In the genomic region with DNA sequence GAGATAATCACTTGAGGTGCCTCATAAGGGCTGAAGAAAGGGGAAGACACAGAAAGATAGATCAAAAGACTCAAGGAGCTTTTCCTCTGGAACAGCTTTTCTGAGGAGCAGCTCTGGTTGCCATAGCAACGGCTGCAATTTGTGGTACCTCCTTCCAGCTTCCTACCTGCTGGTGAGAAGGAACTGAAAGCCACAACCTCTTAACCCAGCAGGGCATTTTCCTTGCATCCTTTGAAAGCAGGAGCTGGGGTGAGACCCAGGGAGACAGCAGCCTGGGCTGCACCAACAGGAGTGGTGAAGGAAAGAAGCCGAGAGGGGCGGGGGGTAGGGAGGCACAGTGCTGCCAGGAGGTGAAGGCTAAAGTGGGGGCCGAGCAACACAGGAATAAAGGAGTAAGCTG, we compare ENCODE assay signal across 17 cellular contexts.
DNase-seq lines count a peak whose midpoint lies in the region; TF ChIP-seq lines count a peak whose summit lies in the region.
"Had no signal": no experiment of that assay in that cellular context is flagged by ENCODE, and none has a peak within 500 bp of the region (broad histone marks: within the 10 kb centered on the region; RNA-seq: fewer than 3 reads in every experiment).

No MANE protein-coding gene starts in this region.

- CTCF ChIA-PET in Calu3 (lab: Charles Lee) (no interaction called here), SK-N-SH (lab: Yijun Ruan, JAX) (no interaction called here)

- peaks cover 31% of the 10 kb centered on the region; the same call in 1 of the 2 replicates for H3K27me3 ChIP-seq in SK-N-SH (ENCODE audit: insufficient read depth)
- H3K27me3 ChIP-seq: right atrium auricular region had no signal

- peak; percentile 35 to 99 (median 92) for DNase-seq in NCI-H1417 (lab: John Stamatoyannopoulos, UW)
- DNase-seq in NCI-H1417 treated with DMSO at 0.1 percent for 48 hours (lab: John Stamatoyannopoulos, UW) = no peak
- peak; percentile 50 for DNase-seq in NCI-H774 (lab: John Stamatoyannopoulos, UW)
- DNase-seq in glutamatergic neuron = peak; percentile 22
- DNase-seq in occipital lobe (lab: John Stamatoyannopoulos, UW) = peak; percentile 21
- no peak for DNase-seq in Calu3
- no peak for DNase-seq in SK-N-SH
- no peak for DNase-seq in GOT3 (lab: John Stamatoyannopoulos, UW)
- DNase-seq: activated CD8-positive, alpha-beta memory T cell treated with anti-CD3 and anti-CD28 coated beads for 24 hours; foreskin keratinocyte; Karpas-422; naive thymus-derived CD8-positive, alpha-beta T cell; NCI-H187 treated with DMSO at 0.1 percent for 48 hours; SW 1271 had no signal

- no peaks in the 10 kb centered on the region for H4K20me1 ChIP-seq in SK-N-SH (ENCODE audit: insufficient read depth)

- no peaks in the 10 kb centered on the region for H3K4me1 Mint-ChIP-seq in glutamatergic neuron (ENCODE audit: low read depth, unreplicated experiment)
- H3K4me1 Mint-ChIP-seq in Calu3 (ENCODE audit: low read depth, unreplicated experiment) = no peaks in the 10 kb centered on the region
- H3K4me1 Mint-ChIP-seq: naive thymus-derived CD8-positive, alpha-beta T cell had no signal

- intact Hi-C loops in Calu3 (cut with micrococcal nuclease; ENCODE audit: unreplicated experiment) = no loop called here

- H3K36me3 Mint-ChIP-seq in glutamatergic neuron (ENCODE audit: unreplicated experiment) = no peaks in the 10 kb centered on the region
- H3K36me3 Mint-ChIP-seq in Calu3 (ENCODE audit: insufficient read depth, unreplicated experiment) = no peaks in the 10 kb centered on the region
- H3K36me3 Mint-ChIP-seq: naive thymus-derived CD8-positive, alpha-beta T cell had no signal

- no peak for TF ChIP-seq EP300 in SK-N-SH (IDR thresholded peaks at IDR 0.05; ENCODE audit: borderline replicate concordance in 1 of 2, low read depth in 1 of 2, low read length in 1 of 2)

- no TSS peak for BruUV-seq in Calu3 (replicated peaks; lab: Mats Ljungman, UMichigan)

- H3K4me3 Mint-ChIP-seq in glutamatergic neuron (ENCODE audit: unreplicated experiment) = no peak overlapping the region
- H3K4me3 Mint-ChIP-seq in Calu3 (ENCODE audit: low read depth, unreplicated experiment) = no peak overlapping the region
- H3K4me3 Mint-ChIP-seq: naive thymus-derived CD8-positive, alpha-beta T cell had no signal

- no peaks in the 10 kb centered on the region for H3K79me2 ChIP-seq in SK-N-SH (ENCODE audit: insufficient read depth)

- H3K27ac Mint-ChIP-seq in glutamatergic neuron (ENCODE audit: unreplicated experiment) (no peak overlapping the region), Calu3 (ENCODE audit: unreplicated experiment) (no peak overlapping the region)

- no peak for TF ChIP-seq RAD21 in SK-N-SH (IDR thresholded peaks at IDR 0.05; ENCODE audit: low read length)

- no peak overlapping the region for H3K4me3 ChIP-seq in SK-N-SH (ENCODE audit: low read depth in 2 of 2, low read length in 1 of 2)
- H3K4me3 ChIP-seq: A549, lung, right atrium auricular region had no signal

- no peaks in the 10 kb centered on the region for H3K36me3 ChIP-seq in SK-N-SH (replicated peaks in 1 of 2; ENCODE audit: control insufficient read depth in 1 of 2, insufficient read depth in 2 of 2, low read length in 1 of 2)
- H3K36me3 ChIP-seq: right atrium auricular region had no signal

- POLR2A ChIA-PET in SK-N-SH (lab: Yijun Ruan, JAX) = no interaction called here

- no peaks in the 10 kb centered on the region for H3K9me3 Mint-ChIP-seq in glutamatergic neuron (ENCODE audit: unreplicated experiment)
- H3K9me3 Mint-ChIP-seq in Calu3 (ENCODE audit: low read depth, unreplicated experiment) = no peaks in the 10 kb centered on the region
- H3K9me3 Mint-ChIP-seq: naive thymus-derived CD8-positive, alpha-beta T cell had no signal

- no peak overlapping the region for H3K27ac ChIP-seq in SK-N-SH (ENCODE audit: low read depth in 2 of 2, low read length in 1 of 2)
- H3K27ac ChIP-seq: A549, foreskin keratinocyte, right atrium auricular region had no signal

- no peaks in the 10 kb centered on the region for H3K9me2 ChIP-seq in SK-N-SH

- no peak overlapping the region for H3K9ac ChIP-seq in SK-N-SH

- H3K27me3 Mint-ChIP-seq in glutamatergic neuron (ENCODE audit: unreplicated experiment) = no peaks in the 10 kb centered on the region
- no peaks in the 10 kb centered on the region for H3K27me3 Mint-ChIP-seq in Calu3 (ENCODE audit: unreplicated experiment)

- TF ChIP-seq CTCF in glutamatergic neuron (IDR thresholded peaks at IDR 0.05; ENCODE audit: partially characterized antibody, unreplicated experiment) (no peak), Calu3 (IDR thresholded peaks at IDR 0.05; ENCODE audit: unreplicated experiment) (no peak), SK-N-SH (IDR thresholded peaks at IDR 0.05) (no peak)

- H2AFZ ChIP-seq in SK-N-SH (ENCODE audit: low read depth) = no peak overlapping the region

- WGBS in SK-N-SH (ENCODE audit: low lambda C conversion rate) = 8% methylated on average over 4 of the region's 4 CpGs

- no peaks in the 10 kb centered on the region for H3K9me3 ChIP-seq in SK-N-SH
- H3K9me3 ChIP-seq: A549, right atrium auricular region had no signal

- no peaks in the 10 kb centered on the region for H3K4me1 ChIP-seq in SK-N-SH (ENCODE audit: control insufficient read depth in 1 of 2, insufficient read depth in 2 of 2, low read depth in 1 of 2, low read length in 1 of 2)
- H3K4me1 ChIP-seq: A549, foreskin keratinocyte, right atrium auricular region had no signal

- no peak overlapping the region for H3K4me2 ChIP-seq in SK-N-SH
- H3K4me2 ChIP-seq: A549 had no signal

- no peaks in the 10 kb centered on the region for H3F3A ChIP-seq in SK-N-SH (replicated peaks; ENCODE audit: insufficient read depth)

TF ChIP-seq in SK-N-SH, 30 proteins besides CTCF, POLR2A, EP300 and RAD21:
- TF ChIP-seq TEAD4 (IDR thresholded peaks at IDR 0.05; ENCODE audit: borderline replicate concordance, insufficient read depth) (no peak), SMC3 (IDR thresholded peaks at IDR 0.05; ENCODE audit: low read depth, low read length) (no peak), NFIC (IDR thresholded peaks at IDR 0.05; ENCODE audit: borderline replicate concordance) (no peak), EZH2phosphoT487 (IDR thresholded peaks at IDR 0.05; ENCODE audit: borderline replicate concordance, low read depth) (no peak), TCF12 (IDR thresholded peaks at IDR 0.05) (no peak), YY1 (IDR thresholded peaks at IDR 0.05; ENCODE audit: low read depth) (no peak)
- TF ChIP-seq, protein P1, sequence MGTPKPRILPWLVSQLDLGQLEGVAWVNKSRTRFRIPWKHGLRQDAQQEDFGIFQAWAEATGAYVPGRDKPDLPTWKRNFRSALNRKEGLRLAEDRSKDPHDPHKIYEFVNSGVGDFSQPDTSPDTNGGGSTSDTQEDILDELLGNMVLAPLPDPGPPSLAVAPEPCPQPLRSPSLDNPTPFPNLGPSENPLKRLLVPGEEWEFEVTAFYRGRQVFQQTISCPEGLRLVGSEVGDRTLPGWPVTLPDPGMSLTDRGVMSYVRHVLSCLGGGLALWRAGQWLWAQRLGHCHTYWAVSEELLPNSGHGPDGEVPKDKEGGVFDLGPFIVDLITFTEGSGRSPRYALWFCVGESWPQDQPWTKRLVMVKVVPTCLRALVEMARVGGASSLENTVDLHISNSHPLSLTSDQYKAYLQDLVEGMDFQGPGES (IDR thresholded peaks at IDR 0.05; ENCODE audit: low read depth, low read length) = no peak

Comparison
In these comparisons a context has a peak if more than half of its experiments do, and no peak if none do; other contexts are left out.
1. DNase-seq: peak in NCI-H1417 (3 of 3), NCI-H774 (single experiment), glutamatergic neuron (single experiment) and occipital lobe (single experiment); none in NCI-H1417 treated with DMSO at 0.1 percent for 48 hours (single experiment), Calu3 (single experiment), SK-N-SH (single experiment) and GOT3 (single experiment).